18 cellular contexts compared by ENCODE assay signal in the genomic region with DNA sequence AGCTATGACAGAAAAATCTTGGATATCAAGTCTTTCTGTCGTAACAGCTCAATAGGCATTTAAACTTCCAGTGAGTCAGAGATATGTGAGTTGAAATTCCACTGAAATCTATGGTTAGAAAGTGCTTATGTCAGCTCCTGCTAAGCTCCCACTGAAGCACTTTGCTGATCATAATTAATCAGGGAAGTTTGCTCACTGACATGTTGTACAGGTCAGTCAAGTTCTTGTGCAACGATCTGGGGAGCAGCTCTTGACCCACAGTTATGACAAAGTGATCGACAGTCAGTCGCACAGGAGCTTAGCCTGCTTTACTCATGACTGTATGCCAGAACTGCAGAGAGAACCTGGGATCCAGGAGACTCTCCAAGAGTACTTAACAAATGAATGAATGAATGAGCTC.
DNase-seq lines count a peak whose midpoint lies in the region; ATAC-seq and TF ChIP-seq lines count a peak whose summit lies in the region.
"Had no signal": no experiment of that assay in that cellular context is flagged by ENCODE, and none has a peak within 500 bp of the region (broad histone marks: within the 10 kb centered on the region; RNA-seq: fewer than 3 reads in every experiment).

No MANE protein-coding gene starts in this region.

- DNase-seq in NCI-H510A (lab: John Stamatoyannopoulos, UW) = peak; percentile 57
- DNase-seq in MCF 10A (ENCODE audit: unreplicated experiment) = peak; percentile 51
- DNase-seq in kidney glomerular epithelial cell (lab: John Stamatoyannopoulos, UW) = peak; percentile 74
- peak; percentile 67 for DNase-seq in stomach
- no peak for DNase-seq in AG08395 (ENCODE audit: low spot score)
- no peak for DNase-seq in medulla oblongata (ENCODE audit: extremely low spot score)
- no peak for DNase-seq in T-cell
- no peak for DNase-seq in superior temporal gyrus (ENCODE audit: extremely low spot score)
- DNase-seq: activated naive CD4-positive, alpha-beta T cell treated with Interleukin-2 at 50 U/mL for 16 hours; anterior cingulate cortex; COR-L47; foreskin fibroblast; GOT3; NCI-H2081 treated with DMSO at 0.1 percent for 48 hours; NCI-H69; stimulated activated CD4-positive, alpha-beta T cell treated with anti-CD3 and anti-CD28 coated beads, Interleukin-2, amount 100 ng/mL, for 48 hours had no signal

- H3K4me1 Mint-ChIP-seq in MCF 10A (ENCODE audit: insufficient read depth, unreplicated experiment) = peaks cover 6% of the 10 kb centered on the region
- H3K4me1 Mint-ChIP-seq in T-cell = no peaks in the 10 kb centered on the region

- no peaks in the 10 kb centered on the region for H3K36me3 Mint-ChIP-seq in MCF 10A (ENCODE audit: insufficient read depth, unreplicated experiment)
- H3K36me3 Mint-ChIP-seq in T-cell = no peaks in the 10 kb centered on the region

- no peak for TF ChIP-seq EP300 in stomach (IDR thresholded peaks at IDR 0.05)

- CTCF ChIA-PET in MCF 10A (lab: Yijun Ruan, JAX) (interaction anchor here (0.6 to 1.1 kb wide), 3 partner anchors 464 to 1212 kb away, joined by 3 to 4 read pairs (median 3); no protein-coding TSS in a partner anchor), T-cell (lab: Charles Lee) (no interaction called here)

- H3K4me3 ChIP-seq in stomach = no peak overlapping the region
- H3K4me3 ChIP-seq: K562 had no signal

- H3K27ac Mint-ChIP-seq in MCF 10A (ENCODE audit: low read depth, unreplicated experiment) (peak overlapping the region; percentile 44), T-cell (no peak overlapping the region)

- H3K36me3 ChIP-seq in stomach = no peaks in the 10 kb centered on the region

- peak overlapping the region; percentile 10 for H3K4me3 Mint-ChIP-seq in MCF 10A (ENCODE audit: unreplicated experiment)
- no peak overlapping the region for H3K4me3 Mint-ChIP-seq in T-cell

- no peaks in the 10 kb centered on the region for H3K4me1 ChIP-seq in stomach

- peak overlapping the region in 2 of 5 donors; percentile 0 to 40 for H3K27ac ChIP-seq in stomach

- TF ChIP-seq POLR2A in stomach (IDR thresholded peaks at IDR 0.05) = no peak

- no peak for ATAC-seq in T-cell (replicated peaks in 1 of 4)
- ATAC-seq: K562, left lobe of liver had no signal

- no peaks in the 10 kb centered on the region for H3K27me3 Mint-ChIP-seq in MCF 10A (ENCODE audit: insufficient read depth, unreplicated experiment)
- H3K27me3 Mint-ChIP-seq in T-cell = no peaks in the 10 kb centered on the region

- H3K9me3 ChIP-seq in stomach = no peaks in the 10 kb centered on the region

- WGBS in stomach, 5 donors = 26 to 42% (median 32%) methylated on average over 4 of the region's 4 CpGs

- no peak for TF ChIP-seq CTCF in MCF 10A (IDR thresholded peaks at IDR 0.05; ENCODE audit: unreplicated experiment)
- TF ChIP-seq CTCF in stomach (IDR thresholded peaks at IDR 0.05) = no peak

- no peaks in the 10 kb centered on the region for H3K27me3 ChIP-seq in stomach

- intact Hi-C loops in MCF 10A (cut with micrococcal nuclease) (no loop called here), stomach (cut with DNase I; ENCODE audit: low total_unique reads) (no loop called here)

- POLR2A ChIA-PET in MCF 10A (lab: Yijun Ruan, JAX) = interaction anchor here (0.6 to 2.1 kb wide), 6 partner anchors 12 to 462 kb away, joined by 3 to 7 read pairs (median 3); no protein-coding TSS in a partner anchor
- POLR2A ChIA-PET in T-cell (lab: Charles Lee) = interaction anchor here in 1 of 2 donors (0.6 kb wide), 1 partner anchor 95 kb away, joined by 3 read pairs; no protein-coding TSS in a partner anchor

- no peaks in the 10 kb centered on the region for H3K9me3 Mint-ChIP-seq in MCF 10A (ENCODE audit: unreplicated experiment)
- peaks cover 0 to 3% (median 3%) of the 10 kb centered on the region in 3 donors for H3K9me3 Mint-ChIP-seq in T-cell

- BruUV-seq in MCF 10A (replicated peaks; lab: Mats Ljungman, UMichigan) = no TSS peak

Comparison
In these comparisons a context has a peak if more than half of its experiments do, and no peak if none do; other contexts are left out.
1. DNase-seq: peak in NCI-H510A (single experiment), MCF 10A (single experiment), kidney glomerular epithelial cell (single experiment) and stomach (single experiment); none in AG08395 (single experiment), medulla oblongata (single experiment), T-cell (0 of 34) and superior temporal gyrus (single experiment).